In genomic region chr6:151067684-151068596, GRCh38 we compare ENCODE assay signal across 8 cellular contexts.
DNase-seq lines count a peak whose midpoint lies in the region; ATAC-seq and TF ChIP-seq lines count a peak whose summit lies in the region.

No MANE protein-coding gene starts in this region.

- no peaks in the 10 kb centered on the region for H3K9me2 ChIP-seq in MM.1S (replicated peaks; ENCODE audit: insufficient read depth, low read length)

- no peak overlapping the region for H3K27ac Mint-ChIP-seq in naive thymus-derived CD8-positive, alpha-beta T cell

- TF ChIP-seq CTCF in retinal pigment epithelial cell (conservative IDR thresholded peaks at IDR 0.05; ENCODE audit: low read depth, low read length) (no peak), MM.1S (IDR thresholded peaks at IDR 0.05; ENCODE audit: low read length) (no peak)

- H4K20me1 ChIP-seq in MM.1S (ENCODE audit: insufficient read depth, low read length), result no peaks in the 10 kb centered on the region

- no peak overlapping the region for H3K9ac ChIP-seq in MM.1S (ENCODE audit: low read length)

- H3K27me3 Mint-ChIP-seq in naive thymus-derived CD8-positive, alpha-beta T cell, result no peaks in the 10 kb centered on the region

- peaks cover 53% of the 10 kb centered on the region for H3K4me1 ChIP-seq in SJSA1 (replicated peaks)
- H3K4me1 ChIP-seq in MM.1S (ENCODE audit: low read length), result no peaks in the 10 kb centered on the region

- no peaks in the 10 kb centered on the region for H3K4me1 Mint-ChIP-seq in naive thymus-derived CD8-positive, alpha-beta T cell

- POLR2A ChIA-PET in naive thymus-derived CD8-positive, alpha-beta T cell (lab: Charles Lee), result no interaction called here

- DNase-seq in EH (ENCODE audit: low read depth) (peak; percentile 97), SJSA1 (ENCODE audit: low read depth in 1 of 2, low spot score in 2 of 2) (peak; percentile 92 to 96), globus pallidus (ENCODE audit: low spot score) (peak; percentile 47), retinal pigment epithelial cell (ENCODE audit: low read depth) (peak; percentile 68), MM.1S (no peak)
- no peak for DNase-seq in naive thymus-derived CD8-positive, alpha-beta T cell

- H3K9me3 Mint-ChIP-seq in naive thymus-derived CD8-positive, alpha-beta T cell, result peaks cover 0 to 5% (median 0%) of the 10 kb centered on the region in 9 donors

- ATAC-seq in GM18909 (IDR thresholded peaks at IDR 0.05; ENCODE audit: poor library complexity, unreplicated experiment) (no peak), HG03025 (IDR thresholded peaks at IDR 0.05; ENCODE audit: low FRiP score, unreplicated experiment) (no peak)
- ATAC-seq in naive thymus-derived CD8-positive, alpha-beta T cell, result no peak

- H3K9me3 ChIP-seq in SJSA1 (replicated peaks) (no peaks in the 10 kb centered on the region), MM.1S (replicated peaks; ENCODE audit: insufficient read depth, low read length) (no peaks in the 10 kb centered on the region)

- no peak overlapping the region for H2AFZ ChIP-seq in MM.1S (ENCODE audit: low read length)

- peaks cover 8 to 22% (median 9%) of the 10 kb centered on the region in 3 donors for H3K36me3 Mint-ChIP-seq in naive thymus-derived CD8-positive, alpha-beta T cell

- no peak overlapping the region for H3K4me3 Mint-ChIP-seq in naive thymus-derived CD8-positive, alpha-beta T cell

- peak overlapping the region; percentile 83 for H3K27ac ChIP-seq in SJSA1
- no peak overlapping the region for H3K27ac ChIP-seq in MM.1S (ENCODE audit: low read length)

- H3K4me2 ChIP-seq in MM.1S (ENCODE audit: low read depth, low read length), result no peak overlapping the region

- H3K36me3 ChIP-seq in SJSA1 (0 out of 2 replicates have a peak, but pooled peaks cover 4% of the 10 kb centered on the region), MM.1S (replicated peaks; ENCODE audit: insufficient read depth, low read length) (no peaks in the 10 kb centered on the region)

- H3K4me3 ChIP-seq in SJSA1, result no peak overlapping the region
- no peak overlapping the region for H3K4me3 ChIP-seq in retinal pigment epithelial cell (ENCODE audit: low read length)
- no peak overlapping the region for H3K4me3 ChIP-seq in MM.1S (ENCODE audit: low read length)

- H3K27me3 ChIP-seq in SJSA1 (replicated peaks), result no peaks in the 10 kb centered on the region
- no peaks in the 10 kb centered on the region for H3K27me3 ChIP-seq in MM.1S (replicated peaks; ENCODE audit: insufficient read depth, low read length)

- H3K79me2 ChIP-seq in MM.1S (ENCODE audit: low read length), result no peaks in the 10 kb centered on the region

- no peaks in the 10 kb centered on the region for H3F3A ChIP-seq in MM.1S (ENCODE audit: insufficient read depth, low read length)

Comparison
In these comparisons a context has a peak if more than half of its experiments do, and no peak if none do; other contexts are left out.
1. DNase-seq: peak in EH (single experiment), SJSA1 (2 of 2), globus pallidus (single experiment) and retinal pigment epithelial cell (single experiment); none in MM.1S (single experiment) and naive thymus-derived CD8-positive, alpha-beta T cell (0 of 10).